ENCODE assay signal across 9 cellular contexts in genomic region chr5:142432369-142432863, GRCh38.
DNase-seq lines count a peak whose midpoint lies in the region; ATAC-seq, FAIRE-seq and TF ChIP-seq lines count a peak whose summit lies in the region.
"Had no signal": no experiment of that assay in that cellular context is flagged by ENCODE, and none has a peak within 500 bp of the region (broad histone marks: within the 10 kb centered on the region; RNA-seq: fewer than 3 reads in every experiment).

No MANE protein-coding gene starts in this region.

- ATAC-seq in GM18511 (IDR thresholded peaks at IDR 0.05; ENCODE audit: unreplicated experiment) (peak; percentile 86), HG02938 (IDR thresholded peaks at IDR 0.05; ENCODE audit: unreplicated experiment) (peak; percentile 58), WTC11 (no peak; the same call in 1 of the 2 replicates), lung (ENCODE audit: insufficient read depth, low FRiP score) (no peak)

- no peaks in the 10 kb centered on the region for H3K27me3 ChIP-seq in lung (ENCODE audit: control insufficient read depth, insufficient read depth)

- H3K9me3 Mint-ChIP-seq in WTC11: no peaks in the 10 kb centered on the region

- peak overlapping the region; percentile 58 for H3K27ac Mint-ChIP-seq in WTC11

- 22 to 35% methylated on average over 16 of the region's 16 CpGs for WGBS in lung, 2 donors

- FAIRE-seq in frontal cortex (lab: Jason Lieb, UNC): no peak

- H3K4me1 ChIP-seq in lung (ENCODE audit: control insufficient read depth in 2 of 2, insufficient read depth in 2 of 2, low read length in 2 of 2): peaks cover 4 to 7% of the 10 kb centered on the region in 2 donors

- peak overlapping the region in 1 of 2 donors; percentile 76 for H3K27ac ChIP-seq in lung (ENCODE audit: low read depth in 1 of 2, low read length in 1 of 2)
- H3K27ac ChIP-seq: neutrophil had no signal

- peaks cover 3% of the 10 kb centered on the region; the same call in 1 of the 2 replicates for H3K27me3 Mint-ChIP-seq in WTC11 (ENCODE audit: low read depth)

- DNase-seq in WTC11 (ENCODE audit: low spot score) (no peak), lung (ENCODE audit: low spot score) (peak; percentile 42), HUDEP-2 (lab: John Stamatoyannopoulos, UW; ENCODE audit: unreplicated experiment in 76 of 76) (no peak), HPDE6-E6E7 (ENCODE audit: extremely low spot score) (no peak), CD1c-positive myeloid dendritic cell (ENCODE audit: extremely low spot score) (no peak), frontal cortex (ENCODE audit: low spot score in 2 of 2) (no peak)

- H3K4me3 Mint-ChIP-seq in WTC11: no peak overlapping the region

- H3K36me3 ChIP-seq in lung (ENCODE audit: control insufficient read depth in 2 of 2, insufficient read depth in 2 of 2, low read length in 2 of 2): no peaks in the 10 kb centered on the region
- H3K36me3 ChIP-seq: neutrophil had no signal

- peaks cover 47% of the 10 kb centered on the region for H3K4me1 Mint-ChIP-seq in WTC11

- TF ChIP-seq CTCF in WTC11 (IDR thresholded peaks at IDR 0.05) (no peak), lung (IDR thresholded peaks at IDR 0.05; ENCODE audit: control extremely low read depth, extremely low read depth) (no peak)

- H3K9me3 ChIP-seq in lung (ENCODE audit: control insufficient read depth in 2 of 2, insufficient read depth in 1 of 2, low read length in 1 of 2): peaks cover 0 to 1% of the 10 kb centered on the region in 2 donors
- H3K9me3 ChIP-seq: neutrophil had no signal

- POLR2A ChIA-PET in WTC11 (lab: Charles Lee): no interaction called here

- H3K36me3 Mint-ChIP-seq in WTC11: no peaks in the 10 kb centered on the region

- CTCF ChIA-PET in WTC11 (lab: Charles Lee): no interaction called here

- H3K4me3 ChIP-seq in lung: no peak overlapping the region

TF ChIP-seq in WTC11, 78 proteins besides CTCF, POLR2A, EP300 and RAD21:
- TF ChIP-seq ZNF423 (CRISPR knock-in tag; IDR thresholded peaks at IDR 0.05): 0 out of 2 replicates have a peak, but pooled peaks have one; percentile 14
- no peak for TF ChIP-seq ATF2 (CRISPR knock-in tag; IDR thresholded peaks at IDR 0.05; ENCODE audit: borderline replicate concordance, low read depth)
TF ChIP-seq in WTC11: peak in this region for 1.

Comparison
In these comparisons a context has a peak if more than half of its experiments do, and no peak if none do; other contexts are left out.
1. ATAC-seq: peak in GM18511 (single experiment) and HG02938 (single experiment); none in WTC11 (single experiment) and lung (single experiment).